Comparison of ENCODE assay signal across 24 cellular contexts in genomic region chr2:12803616-12804015, GRCh38.
"Had no signal": no experiment of that assay in that cellular context is flagged by ENCODE, and none has a peak within 500 bp of the region (broad histone marks: within the 10 kb centered on the region; RNA-seq: fewer than 3 reads in every experiment).

No MANE protein-coding gene starts in this region.

- H3K27ac ChIP-seq: ovary, prostate gland, right atrium auricular region, thyroid gland, upper lobe of right lung had no signal

- H3K27ac Mint-ChIP-seq: activated naive CD8-positive, alpha-beta T cell; activated T-helper 2 cell treated with anti-CD3 and anti-CD28 coated beads, Interferon-gamma antibody, Interleukin-2, Interleukin-4, amounts not matched to agents 10 μg/mL and 5 μg/mL and 100 μg/mL, durations not matched to agents 14 hours and 24 hours and 36 hours; natural killer cell had no signal

- H3K9me3 ChIP-seq: ovary, prostate gland, thyroid gland, upper lobe of right lung had no signal

- H3K36me3 ChIP-seq: ovary, prostate gland, right atrium auricular region, thyroid gland, upper lobe of right lung had no signal

- H3K4me1 Mint-ChIP-seq: natural killer cell had no signal

- H3K4me3 Mint-ChIP-seq: activated naive CD8-positive, alpha-beta T cell; activated T-cell treated with anti-CD3 and anti-CD28 coated beads, Interleukin-2, amount 50 U/mL, for 4 hours; natural killer cell had no signal

- ATAC-seq: activated T-cell treated with anti-CD3 and anti-CD28 coated beads, Interleukin-2, amount 50 U/mL, for 4 hours; natural killer cell; upper lobe of right lung had no signal

- H3K4me1 ChIP-seq: prostate gland, thyroid gland had no signal

- DNase-seq: activated CD4-positive, alpha-beta T cell treated with anti-CD3 and anti-CD28 coated beads for 4 hours; activated CD4-positive, alpha-beta T cell treated with anti-CD3 and anti-CD28 coated beads, Interleukin-2, amount 50 U/mL, for 48 hours; activated CD4-positive, CD25-positive, alpha-beta regulatory T cell; activated CD8-positive, alpha-beta memory T cell treated with anti-CD3 and anti-CD28 coated beads, Interleukin-2, amount 50 U/mL, for 48 hours; activated naive CD4-positive, alpha-beta T cell; activated T-cell treated with anti-CD3 and anti-CD28 coated beads, Interleukin-2, amount 50 U/mL, for 4 hours; central memory CD4-positive, alpha-beta T cell; effector memory CD4-positive, alpha-beta T cell; glutamatergic neuron; hypothalamus; left ventricle myocardium superior; mammary epithelial cell; midbrain; natural killer cell; ovary; stimulated activated CD4-positive, alpha-beta T cell treated with anti-CD3 and anti-CD28 coated beads, Interleukin-4, amount 100 ng/mL, for 24 hours; stimulated activated naive CD4-positive, alpha-beta T cell treated with Interleukin-2 at 50 U/mL for 16 hours; T-helper 9 cell; thyroid gland; upper lobe of right lung had no signal

- H3K4me3 ChIP-seq: ovary, prostate gland, right atrium auricular region, thyroid gland, upper lobe of right lung had no signal

- H3K27me3 ChIP-seq: ovary, right atrium auricular region, thyroid gland, upper lobe of right lung had no signal
